1 cellular context compared by ENCODE assay signal in the genomic region with DNA sequence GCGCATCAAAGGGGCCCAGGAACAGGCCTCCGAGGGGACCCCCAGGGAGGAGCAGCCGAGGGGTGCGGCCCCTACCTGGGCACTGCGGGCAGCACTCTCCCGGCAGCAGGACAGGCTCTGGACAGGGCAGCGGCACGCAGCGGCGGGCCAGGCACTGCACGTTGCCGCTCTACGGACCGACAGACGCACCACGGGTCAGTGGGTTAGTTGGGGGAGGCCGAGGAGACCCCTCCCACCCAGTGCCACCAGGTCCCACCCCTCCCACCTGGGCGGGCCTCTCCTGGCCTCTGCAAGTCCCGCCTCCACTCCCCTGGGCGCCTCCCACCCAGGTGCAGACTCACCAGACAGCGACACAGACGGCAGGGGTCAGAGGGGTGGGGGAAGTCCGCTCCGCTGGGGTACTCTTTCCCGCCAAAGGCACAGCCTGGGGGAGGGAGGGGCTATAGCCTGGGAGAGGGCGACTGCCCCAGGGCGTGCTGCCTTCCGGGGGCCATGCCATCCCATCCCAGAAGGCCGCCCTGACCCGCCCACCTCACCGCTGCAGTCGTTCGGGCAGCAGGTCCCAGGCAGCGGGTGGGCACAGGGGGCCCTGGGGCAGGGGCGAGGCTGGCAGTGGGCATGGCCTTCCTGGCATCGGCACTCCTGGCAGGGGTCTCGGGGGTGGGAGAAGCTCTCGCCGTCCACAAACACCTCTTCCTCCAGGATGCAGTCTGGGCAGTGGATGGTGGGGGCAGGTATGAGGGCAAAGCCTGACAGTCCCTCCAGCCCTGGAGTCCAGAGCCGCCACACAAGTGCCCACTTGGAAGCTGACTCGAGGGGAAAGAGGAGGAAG.
TF ChIP-seq lines count a peak whose summit lies in the region.

No MANE protein-coding gene starts in this region.

TF ChIP-seq in SK-N-SH, 30 proteins besides CTCF, POLR2A, EP300 and RAD21 (continued from another document):
- TF ChIP-seq, protein P1, sequence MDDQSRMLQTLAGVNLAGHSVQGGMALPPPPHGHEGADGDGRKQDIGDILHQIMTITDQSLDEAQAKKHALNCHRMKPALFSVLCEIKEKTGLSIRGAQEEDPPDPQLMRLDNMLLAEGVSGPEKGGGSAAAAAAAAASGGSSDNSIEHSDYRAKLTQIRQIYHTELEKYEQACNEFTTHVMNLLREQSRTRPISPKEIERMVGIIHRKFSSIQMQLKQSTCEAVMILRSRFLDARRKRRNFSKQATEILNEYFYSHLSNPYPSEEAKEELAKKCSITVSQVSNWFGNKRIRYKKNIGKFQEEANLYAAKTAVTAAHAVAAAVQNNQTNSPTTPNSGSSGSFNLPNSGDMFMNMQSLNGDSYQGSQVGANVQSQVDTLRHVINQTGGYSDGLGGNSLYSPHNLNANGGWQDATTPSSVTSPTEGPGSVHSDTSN (IDR thresholded peaks at IDR 0.05): no peak
- TF ChIP-seq GABPA (IDR thresholded peaks at IDR 0.05; ENCODE audit: low read depth) (no peak), FOXM1 (IDR thresholded peaks at IDR 0.05; ENCODE audit: low read depth) (no peak), SIN3A (IDR thresholded peaks at IDR 0.05; ENCODE audit: borderline replicate concordance, low read depth, low read length) (no peak), NRF1 (IDR thresholded peaks at IDR 0.05; ENCODE audit: low read depth, low read length) (no peak), ELF1 (IDR thresholded peaks at IDR 0.05) (no peak), CHD2 (IDR thresholded peaks at IDR 0.05; ENCODE audit: low read length, partially characterized antibody) (no peak)
- TF ChIP-seq, protein P2, sequence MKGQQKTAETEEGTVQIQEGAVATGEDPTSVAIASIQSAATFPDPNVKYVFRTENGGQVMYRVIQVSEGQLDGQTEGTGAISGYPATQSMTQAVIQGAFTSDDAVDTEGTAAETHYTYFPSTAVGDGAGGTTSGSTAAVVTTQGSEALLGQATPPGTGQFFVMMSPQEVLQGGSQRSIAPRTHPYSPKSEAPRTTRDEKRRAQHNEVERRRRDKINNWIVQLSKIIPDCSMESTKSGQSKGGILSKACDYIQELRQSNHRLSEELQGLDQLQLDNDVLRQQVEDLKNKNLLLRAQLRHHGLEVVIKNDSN (IDR thresholded peaks at IDR 0.05; ENCODE audit: borderline replicate concordance, low read depth): no peak
